In genomic region chrX:135535077-135535630, GRCh38 we compare ENCODE assay signal across 30 cellular contexts. TPM values are rescaled to one million over a fixed set of nuclear protein-coding genes. Genes with fewer than 3 reads are reported as not detected.
DNase-seq lines count a peak whose midpoint lies in the region; ATAC-seq, FAIRE-seq and TF ChIP-seq lines count a peak whose summit lies in the region.
"Had no signal": no experiment of that assay in that cellular context is flagged by ENCODE, and none has a peak within 500 bp of the region (broad histone marks: within the 10 kb centered on the region; RNA-seq: fewer than 3 reads in every experiment).

No MANE protein-coding gene starts in this region.

- 17% methylated on average over 1 of the region's 1 CpG for WGBS in mammary epithelial cell (ENCODE audit: low coverage, missing lambda C conversion rate)
- WGBS in thyroid gland, 2 donors = 76 to 91% methylated on average over 1 of the region's 1 CpG

- DNase-seq in activated CD4-positive, alpha-beta T cell treated with anti-CD3 and anti-CD28 coated beads for 36 hours = no peak
- no peak for DNase-seq in activated CD4-positive, alpha-beta T cell treated with anti-CD3 and anti-CD28 coated beads, Interleukin-2, amount 50 U/mL, for 1 hour
- DNase-seq in GM12891 (ENCODE audit: insufficient read length, low spot score) (no peak), mammary epithelial cell (peak; percentile 33), keratinocyte (ENCODE audit: low read depth, low spot score) (no peak), thyroid gland (no peak)
- DNase-seq: activated B cell treated with CpG ODN at 0.5 μM for 24 hours; activated CD4-positive, alpha-beta memory T cell treated with anti-CD3 and anti-CD28 coated beads for 36 hours; activated CD8-positive, alpha-beta memory T cell treated with anti-CD3 and anti-CD28 coated beads, Interleukin-2, amount 50 U/mL, for 48 hours; activated effector memory CD4-positive, alpha-beta T cell treated with anti-CD3 and anti-CD28 coated beads, Interleukin-2, amount 50 U/mL, for 16 hours; body of pancreas; CD4-positive, CD25-positive, alpha-beta regulatory T cell; colonic mucosa; effector memory CD4-positive, alpha-beta T cell; hypothalamus; immature natural killer cell; left lung; MG63; naive B cell; NCI-H1417; NCI-H2029 treated with DMSO at 0.1 percent for 48 hours; stimulated activated CD4-positive, alpha-beta T cell treated with anti-CD3 and anti-CD28 coated beads, Interleukin-4, amount 100 ng/mL, for 4 hours; stimulated activated naive B cell treated with anti-CD40 and anti-IgM and Interleukin-4, amounts not matched to agents 10 μg/mL and 1 μg/mL and 100 μg/mL, for 72 hours had no signal

- H3K36me3 Mint-ChIP-seq in activated CD4-positive, alpha-beta T cell treated with anti-CD3 and anti-CD28 coated beads for 36 hours (ENCODE audit: low read depth) = peaks cover 27% of the 10 kb centered on the region
- H3K36me3 Mint-ChIP-seq: naive B cell had no signal

- intact Hi-C loops in activated CD4-positive, alpha-beta T cell treated with anti-CD3 and anti-CD28 coated beads for 36 hours (cut with DNase I, micrococcal nuclease) = no loop called here
- intact Hi-C loops in mammary epithelial cell (cut with micrococcal nuclease) (no loop called here), thyroid gland (cut with DNase I) (no loop called here)

- no peaks in the 10 kb centered on the region for H3K27me3 ChIP-seq in mammary epithelial cell (ENCODE audit: insufficient read depth, low read length)
- H3K27me3 ChIP-seq in keratinocyte (ENCODE audit: control insufficient read depth, extremely low read depth, insufficient read depth, low read length) = no peaks in the 10 kb centered on the region
- no peaks in the 10 kb centered on the region for H3K27me3 ChIP-seq in thyroid gland
- H3K27me3 ChIP-seq: body of pancreas, colonic mucosa, gastroesophageal sphincter, left lung, MG63, SJSA1, vagina had no signal

- TF ChIP-seq CTCF in mammary epithelial cell (conservative IDR thresholded peaks at IDR 0.05 in 1 of 2, IDR thresholded peaks at IDR 0.05 in 1 of 2; ENCODE audit: extremely low read depth in 1 of 2, insufficient read depth in 1 of 2, low read depth in 1 of 2, low read length in 2 of 2) (no peak), keratinocyte (optimal IDR thresholded peaks at IDR 0.05 in 1 of 3, IDR thresholded peaks at IDR 0.05 in 1 of 3, conservative IDR thresholded peaks at IDR 0.05 in 1 of 3; ENCODE audit: extremely low read depth in 1 of 3, insufficient read depth in 2 of 3, low read length in 3 of 3) (no peak), thyroid gland (IDR thresholded peaks at IDR 0.05) (no peak)

- peak; percentile 5 for FAIRE-seq in GM12891 (lab: Jason Lieb, UNC)
- no peak for FAIRE-seq in keratinocyte (lab: Jason Lieb, UNC)

- TF ChIP-seq POLR2A in GM12891 (IDR thresholded peaks at IDR 0.05; ENCODE audit: low read depth, low read length) = no peak
- no peak for TF ChIP-seq POLR2A in thyroid gland (IDR thresholded peaks at IDR 0.05)

- BruUV-seq in mammary epithelial cell (replicated peaks; lab: Mats Ljungman, UMichigan) = no TSS peak

- H3K27me3 Mint-ChIP-seq in activated CD4-positive, alpha-beta T cell treated with anti-CD3 and anti-CD28 coated beads for 36 hours = no peaks in the 10 kb centered on the region
- H3K27me3 Mint-ChIP-seq: activated B cell treated with CpG ODN at 0.5 μM for 24 hours; activated CD4-positive, alpha-beta memory T cell treated with anti-CD3 and anti-CD28 coated beads for 36 hours; CD4-positive, CD25-positive, alpha-beta regulatory T cell; naive B cell; stimulated activated naive B cell treated with anti-CD40 and anti-IgM and Interleukin-4, amounts not matched to agents 10 μg/mL and 1 μg/mL and 100 μg/mL, for 72 hours had no signal

- no peaks in the 10 kb centered on the region for H3K9me3 Mint-ChIP-seq in activated CD4-positive, alpha-beta T cell treated with anti-CD3 and anti-CD28 coated beads for 36 hours (ENCODE audit: low read depth)
- H3K9me3 Mint-ChIP-seq: activated B cell treated with CpG ODN at 0.5 μM for 24 hours; activated CD4-positive, alpha-beta memory T cell treated with anti-CD3 and anti-CD28 coated beads for 36 hours; CD4-positive, CD25-positive, alpha-beta regulatory T cell; immature natural killer cell; stimulated activated naive B cell treated with anti-CD40 and anti-IgM and Interleukin-4, amounts not matched to agents 10 μg/mL and 1 μg/mL and 100 μg/mL, for 72 hours had no signal

- H3K4me3 ChIP-seq in mammary epithelial cell (replicated peaks in 1 of 3; ENCODE audit: insufficient read depth in 1 of 3, low read depth in 2 of 3, low read length in 3 of 3) (no peak overlapping the region), keratinocyte (ENCODE audit: control insufficient read depth in 2 of 3, extremely low read depth in 1 of 3, insufficient read depth in 2 of 3, low read depth in 1 of 3, low read length in 3 of 3) (no peak overlapping the region), thyroid gland (replicated peaks in 1 of 3) (no peak overlapping the region)
- H3K4me3 ChIP-seq: body of pancreas, colonic mucosa, gastroesophageal sphincter, HAP-1, left lung, MG63, SJSA1, vagina had no signal

- ATAC-seq in activated CD4-positive, alpha-beta T cell treated with anti-CD3 and anti-CD28 coated beads for 36 hours = no peak
- ATAC-seq in HG03025 (IDR thresholded peaks at IDR 0.05; ENCODE audit: low FRiP score, unreplicated experiment) (no peak), GM21737 (IDR thresholded peaks at IDR 0.05; ENCODE audit: unreplicated experiment) (no peak)
- ATAC-seq: body of pancreas; gastroesophageal sphincter; left lung; stimulated activated naive B cell treated with anti-CD40 and anti-IgM and Interleukin-4, amounts not matched to agents 10 μg/mL and 1 μg/mL and 100 μg/mL, for 72 hours had no signal

- H3K4me1 Mint-ChIP-seq in activated CD4-positive, alpha-beta T cell treated with anti-CD3 and anti-CD28 coated beads for 36 hours = peaks cover 73% of the 10 kb centered on the region

- H2AFZ ChIP-seq in mammary epithelial cell (ENCODE audit: low read depth, low read length) = no peak overlapping the region
- no peak overlapping the region for H2AFZ ChIP-seq in keratinocyte (ENCODE audit: control insufficient read depth, low read length)

- H3K4me3 Mint-ChIP-seq in activated CD4-positive, alpha-beta T cell treated with anti-CD3 and anti-CD28 coated beads for 36 hours = no peak overlapping the region
- H3K4me3 Mint-ChIP-seq: activated B cell treated with CpG ODN at 0.5 μM for 24 hours; activated CD4-positive, alpha-beta memory T cell treated with anti-CD3 and anti-CD28 coated beads for 36 hours; CD4-positive, CD25-positive, alpha-beta regulatory T cell; immature natural killer cell; naive B cell; stimulated activated naive B cell treated with anti-CD40 and anti-IgM and Interleukin-4, amounts not matched to agents 10 μg/mL and 1 μg/mL and 100 μg/mL, for 72 hours had no signal

- in situ Hi-C loops in mammary epithelial cell (cut with MboI; ENCODE audit: low sequenced_read_pairs in 2 of 2) = no loop called here

- no peaks in the 10 kb centered on the region for H3K9me3 ChIP-seq in mammary epithelial cell (replicated peaks; ENCODE audit: insufficient read depth, low read length)
- no peaks in the 10 kb centered on the region for H3K9me3 ChIP-seq in keratinocyte (ENCODE audit: control insufficient read depth, low read depth, low read length)
- H3K9me3 ChIP-seq in thyroid gland = no peaks in the 10 kb centered on the region
- H3K9me3 ChIP-seq: body of pancreas, colonic mucosa, gastroesophageal sphincter, HAP-1, left lung, MG63, SJSA1, vagina had no signal

- H3K79me2 ChIP-seq in mammary epithelial cell (ENCODE audit: insufficient read depth, low read length) (peaks cover 9% of the 10 kb centered on the region), keratinocyte (ENCODE audit: control insufficient read depth, insufficient read depth, low read length) (no peaks in the 10 kb centered on the region)

- CTCF ChIA-PET in activated CD4-positive, alpha-beta T cell treated with anti-CD3 and anti-CD28 coated beads for 36 hours (lab: Charles Lee) = interaction anchor here (1.4 kb wide), 1 partner anchor 9 kb away, joined by 4 read pairs; no protein-coding TSS in a partner anchor
- CTCF ChIA-PET in mammary epithelial cell (lab: Charles Lee; ENCODE audit: low non-redundant PET) = no interaction called here

- peak overlapping the region; percentile 27 for H3K9ac ChIP-seq in mammary epithelial cell (ENCODE audit: insufficient read depth, low read length)
- H3K9ac ChIP-seq in keratinocyte (ENCODE audit: control insufficient read depth, extremely low read depth, insufficient read depth, low read length) = peak overlapping the region; percentile 23

- H3K4me2 ChIP-seq in mammary epithelial cell (ENCODE audit: insufficient read depth, low read depth, low read length) (no peak overlapping the region), keratinocyte (ENCODE audit: control insufficient read depth, extremely low read depth, insufficient read depth, low read depth, low read length) (peak overlapping the region; percentile 42)

- H3K27ac ChIP-seq in mammary epithelial cell (ENCODE audit: insufficient read depth, low read depth, low read length) = peak overlapping the region; percentile 73
- peak overlapping the region; percentile 58 for H3K27ac ChIP-seq in keratinocyte (ENCODE audit: control insufficient read depth, insufficient read depth, low read length)
- H3K27ac ChIP-seq in thyroid gland = no peak overlapping the region
- H3K27ac ChIP-seq: 22Rv1, body of pancreas, colonic mucosa, left lung, SJSA1, vagina had no signal

- no peaks in the 10 kb centered on the region for H3K36me3 ChIP-seq in mammary epithelial cell (ENCODE audit: insufficient read depth, low read length)
- no peaks in the 10 kb centered on the region for H3K36me3 ChIP-seq in keratinocyte (ENCODE audit: control insufficient read depth in 2 of 2, extremely low read depth in 1 of 2, insufficient read depth in 2 of 2, low read length in 2 of 2)
- H3K36me3 ChIP-seq in thyroid gland = no peaks in the 10 kb centered on the region
- H3K36me3 ChIP-seq: colonic mucosa, gastroesophageal sphincter, HAP-1, left lung, MG63, SJSA1, vagina had no signal

- POLR2A ChIA-PET in activated CD4-positive, alpha-beta T cell treated with anti-CD3 and anti-CD28 coated beads for 36 hours (lab: Charles Lee) = no interaction called here

- dilution Hi-C loops in mammary epithelial cell (cut with HindIII; ENCODE audit: low sequenced_read_pairs) (no loop called here), keratinocyte (cut with MboI; ENCODE audit: extremely low pct_ligation_motif_present, low sequenced_read_pairs) (no loop called here)

- no peaks in the 10 kb centered on the region for H4K20me1 ChIP-seq in mammary epithelial cell (ENCODE audit: insufficient read depth, low read length)
- H4K20me1 ChIP-seq in keratinocyte (ENCODE audit: control insufficient read depth, extremely low read depth, insufficient read depth, low read length) = no peaks in the 10 kb centered on the region

- peaks cover 41% of the 10 kb centered on the region for H3K4me1 ChIP-seq in mammary epithelial cell (ENCODE audit: insufficient read depth, low read length)
- peaks cover 24% of the 10 kb centered on the region for H3K4me1 ChIP-seq in keratinocyte (ENCODE audit: control insufficient read depth, extremely low read depth, insufficient read depth, low read length)
- H3K4me1 ChIP-seq in thyroid gland = no peaks in the 10 kb centered on the region
- H3K4me1 ChIP-seq: body of pancreas, colonic mucosa, left lung, SJSA1, vagina had no signal

- peak overlapping the region; percentile 74 for H3K27ac Mint-ChIP-seq in activated CD4-positive, alpha-beta T cell treated with anti-CD3 and anti-CD28 coated beads for 36 hours
- H3K27ac Mint-ChIP-seq: activated B cell treated with CpG ODN at 0.5 μM for 24 hours; activated CD4-positive, alpha-beta memory T cell treated with anti-CD3 and anti-CD28 coated beads for 36 hours; CD4-positive, CD25-positive, alpha-beta regulatory T cell; stimulated activated naive B cell treated with anti-CD40 and anti-IgM and Interleukin-4, amounts not matched to agents 10 μg/mL and 1 μg/mL and 100 μg/mL, for 72 hours had no signal

- H3K9me1 ChIP-seq in keratinocyte (ENCODE audit: control insufficient read depth, extremely low read depth, insufficient read depth, low read length) = no peaks in the 10 kb centered on the region

RNA-seq across cellular contexts. Expression of gene INTS6L, which starts 14.7 kb away (rescaled TPM):
- 10 to 100 TPM; 24.1 to 26.0 TPM for total RNA-seq in activated CD4-positive, alpha-beta T cell treated with anti-CD3 and anti-CD28 coated beads for 36 hours
- 8.7 TPM for polyA plus RNA-seq in GM12891 (2012; ENCODE audit: low read depth, missing spikeins)
- total RNA-seq in mammary epithelial cell = 10 to 100 TPM; 13.5 to 15.3 TPM
- 6.1 TPM for polyA plus RNA-seq in mammary epithelial cell
- 1.7 TPM for polyA minus RNA-seq in mammary epithelial cell
- 5.2 to 14.5 TPM (median 11.4 TPM) in 3 replicates for polyA plus RNA-seq in keratinocyte
- 2.4 TPM for polyA plus RNA-seq in keratinocyte (2011; ENCODE audit: low read depth)
- polyA plus RNA-seq in keratinocyte (2011; cell fraction: cytosol; rRNA removed) = 2.0 and 3.8 TPM in 2 replicates
- polyA plus RNA-seq in keratinocyte (2011; cell fraction: nucleus; rRNA removed) = 32.2 and 35.8 TPM in 2 replicates
- polyA plus RNA-seq in keratinocyte (2012; ENCODE audit: low replicate concordance) = 3.2 and 6.1 TPM in 2 replicates
- 0.89 to 7.8 TPM (median 4.7 TPM) in 3 replicates for polyA minus RNA-seq in keratinocyte
- polyA minus RNA-seq in keratinocyte (2011; cell fraction: cytosol; rRNA and poly(A)+ RNA removed) = 1.2 TPM
- polyA minus RNA-seq in keratinocyte (2011; cell fraction: nucleus; rRNA and poly(A)+ RNA removed) = 6.4 and 12.7 TPM in 2 replicates
- 10 to 100 TPM in 1 of 4 donors, 1 to 10 TPM in 3; 4.9 to 11.0 (median 7.7) TPM for total RNA-seq in thyroid gland

Comparison
In these comparisons a context has a peak if more than half of its experiments do, and no peak if none do; other contexts are left out.
1. H3K27ac ChIP-seq: peak in mammary epithelial cell (single experiment) and keratinocyte (single experiment); none in thyroid gland (0 of 3).